ENCODE assay signal across 28 cellular contexts in the genomic region with DNA sequence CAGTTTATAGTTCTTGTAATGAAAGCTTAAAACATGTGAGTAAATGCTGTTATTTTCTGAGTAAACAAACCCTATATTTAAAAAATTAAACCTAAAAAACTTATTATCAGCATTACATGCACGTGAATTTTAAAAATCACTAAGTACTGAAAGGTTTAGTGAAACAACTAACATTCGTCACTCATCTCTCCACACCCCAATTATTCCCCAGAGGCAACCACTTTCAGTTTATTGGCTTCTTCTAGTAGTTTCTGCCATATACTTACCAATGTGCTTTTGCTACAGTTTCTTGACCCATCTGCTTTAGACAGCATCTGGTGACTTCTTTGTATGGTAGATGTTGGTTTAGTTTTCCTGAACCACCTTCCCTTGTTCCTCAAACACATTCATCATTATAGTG. TPM values are rescaled to one million over a fixed set of nuclear protein-coding genes. Genes with fewer than 3 reads are reported as not detected.
"Had no signal": no experiment of that assay in that cellular context is flagged by ENCODE, and none has a peak within 500 bp of the region (broad histone marks: within the 10 kb centered on the region; RNA-seq: fewer than 3 reads in every experiment).

No MANE protein-coding gene starts in this region.

- H3K36me3 ChIP-seq: ovary, sigmoid colon, thoracic aorta, tibial nerve, upper lobe of left lung had no signal

- H3K27me3 ChIP-seq: foreskin keratinocyte, gastroesophageal sphincter, heart left ventricle, hepatocyte, ovary, sigmoid colon, tibial nerve, upper lobe of left lung had no signal

- FAIRE-seq: kidney, urothelium cell line had no signal

- H3K27ac ChIP-seq: foreskin keratinocyte, gastroesophageal sphincter, hepatocyte, ovary, psoas muscle, sigmoid colon, thoracic aorta, tibial nerve, upper lobe of left lung had no signal

- H3K9me3 Mint-ChIP-seq: effector memory CD8-positive, alpha-beta T cell; memory B cell; natural killer cell; stimulated activated memory B cell treated with anti-CD40 and anti-IgM and Interleukin-4, amounts not matched to agents 10 μg/mL and 1 μg/mL and 100 μg/mL, for 72 hours had no signal

- H3K4me3 ChIP-seq: gastroesophageal sphincter, heart left ventricle, hepatocyte, lung, ovary, psoas muscle, sigmoid colon, thoracic aorta, tibial nerve, upper lobe of left lung had no signal

- H3K27ac Mint-ChIP-seq: effector memory CD8-positive, alpha-beta T cell; memory B cell; natural killer cell; stimulated activated memory B cell treated with anti-CD40 and anti-IgM and Interleukin-4, amounts not matched to agents 10 μg/mL and 1 μg/mL and 100 μg/mL, for 72 hours had no signal

- H3K9me3 ChIP-seq: gastroesophageal sphincter, heart left ventricle, ovary, psoas muscle, sigmoid colon, thoracic aorta, tibial nerve, upper lobe of left lung had no signal

- H3K27me3 Mint-ChIP-seq: effector memory CD8-positive, alpha-beta T cell; memory B cell; stimulated activated memory B cell treated with anti-CD40 and anti-IgM and Interleukin-4, amounts not matched to agents 10 μg/mL and 1 μg/mL and 100 μg/mL, for 72 hours had no signal

- ATAC-seq: effector memory CD8-positive, alpha-beta T cell; foreskin keratinocyte; gastroesophageal sphincter; heart left ventricle; left lobe of liver; natural killer cell; psoas muscle; right cardiac atrium; stimulated activated memory B cell treated with anti-CD40 and anti-IgM and Interleukin-4, amounts not matched to agents 10 μg/mL and 1 μg/mL and 100 μg/mL, for 72 hours; stimulated activated naive CD8-positive, alpha-beta T cell treated with anti-CD3 and anti-CD28 coated beads, Interleukin-15, Interleukin-2, amounts not matched to agents 100 U/mL and 50 U/mL, for 24 hours had no signal

- H3K4me2 ChIP-seq: hepatocyte had no signal

- DNase-seq: cortex of kidney; effector memory CD8-positive, alpha-beta T cell; erythroblast; foreskin keratinocyte; heart left ventricle; kidney; natural killer cell; occipital lobe; ovary; posterior cingulate gyrus; psoas muscle; right cardiac atrium; sigmoid colon; stimulated activated CD4-positive, alpha-beta T cell treated with anti-CD3 and anti-CD28 coated beads, Interleukin-2, amount 100 ng/mL, for 24 hours; stimulated activated CD4-positive, alpha-beta T cell treated with anti-CD3 and anti-CD28 coated beads, Interleukin-4, amount 100 ng/mL, for 24 hours; stimulated activated naive CD8-positive, alpha-beta T cell treated with anti-CD3 and anti-CD28 coated beads, Interleukin-15, Interleukin-2, amounts not matched to agents 100 U/mL and 50 U/mL, for 24 hours; substantia nigra; upper lobe of left lung had no signal

- H3K36me3 Mint-ChIP-seq: natural killer cell had no signal

- H3K79me2 ChIP-seq: hepatocyte had no signal

- H2AFZ ChIP-seq: hepatocyte had no signal

- H3K4me3 Mint-ChIP-seq: effector memory CD8-positive, alpha-beta T cell; memory B cell; natural killer cell; stimulated activated memory B cell treated with anti-CD40 and anti-IgM and Interleukin-4, amounts not matched to agents 10 μg/mL and 1 μg/mL and 100 μg/mL, for 72 hours had no signal

RNA-seq across cellular contexts. Expression of gene ANGPTL2, which starts 58.1 kb away (rescaled TPM):
- total RNA-seq: natural killer cell had no signal
- polyA plus RNA-seq: neural cell had no signal
